12 cellular contexts compared by ENCODE assay signal in genomic region chr5:58545912-58546311, GRCh38. TPM values are rescaled to one million over a fixed set of nuclear protein-coding genes. Genes with fewer than 3 reads are reported as not detected.
DNase-seq lines count a peak whose midpoint lies in the region; ATAC-seq, FAIRE-seq and TF ChIP-seq lines count a peak whose summit lies in the region.
"Had no signal": no experiment of that assay in that cellular context is flagged by ENCODE, and none has a peak within 500 bp of the region (broad histone marks: within the 10 kb centered on the region; RNA-seq: fewer than 3 reads in every experiment).

No MANE protein-coding gene starts in this region.

- POLR2A ChIA-PET in A549 (lab: Yijun Ruan, JAX) = no interaction called here

- no peak for TF ChIP-seq CTCF in A549 (IDR thresholded peaks at IDR 0.05)
- TF ChIP-seq CTCF in foreskin fibroblast (IDR thresholded peaks at IDR 0.05; ENCODE audit: low read depth, low read length) = no peak
- TF ChIP-seq CTCF in right atrium auricular region (IDR thresholded peaks at IDR 0.05) = no peak

- TF ChIP-seq EP300 in A549 (IDR thresholded peaks at IDR 0.05) = no peak

- TF ChIP-seq RAD21 in A549 (conservative IDR thresholded peaks at IDR 0.05 in 1 of 2, IDR thresholded peaks at IDR 0.05 in 1 of 2) = no peak

- H3K4me1 ChIP-seq in A549 = peaks cover 12% of the 10 kb centered on the region; the same call in 1 of the 3 replicates
- H3K4me1 ChIP-seq in right atrium auricular region = no peaks in the 10 kb centered on the region

- peak; percentile 28 for FAIRE-seq in A549 (lab: Jason Lieb, UNC)

- H3K27me3 ChIP-seq in right atrium auricular region = no peaks in the 10 kb centered on the region
- H3K27me3 ChIP-seq: upper lobe of left lung had no signal

- ATAC-seq in A549 (no peak), GM19328 (IDR thresholded peaks at IDR 0.05; ENCODE audit: unreplicated experiment) (peak; percentile 76), HG03064 (IDR thresholded peaks at IDR 0.05; ENCODE audit: low read depth, unreplicated experiment) (peak; percentile 71), left ventricle myocardium superior (no peak), GM19023 (IDR thresholded peaks at IDR 0.05; ENCODE audit: unreplicated experiment) (no peak)

- H3K27ac ChIP-seq in A549 (no peak overlapping the region), right atrium auricular region (no peak overlapping the region)
- H3K27ac ChIP-seq: epithelial cell of prostate had no signal

- intact Hi-C loops in left ventricle myocardium superior (cut with micrococcal nuclease) = no loop called here

- H3K36me3 ChIP-seq in right atrium auricular region = no peaks in the 10 kb centered on the region
- H3K36me3 ChIP-seq: MG63, upper lobe of left lung had no signal

- no peak overlapping the region for H3K4me3 ChIP-seq in A549
- H3K4me3 ChIP-seq in foreskin fibroblast (ENCODE audit: low read depth in 1 of 2, low read length in 2 of 2) = no peak overlapping the region
- no peak overlapping the region for H3K4me3 ChIP-seq in right atrium auricular region
- H3K4me3 ChIP-seq: MG63, upper lobe of left lung had no signal

- CTCF ChIA-PET in A549 (lab: Yijun Ruan, JAX) = interaction anchor here (1.2 kb wide), 1 partner anchor 298 kb away, joined by 3 read pairs; no protein-coding TSS in a partner anchor

- peak; percentile 10 for DNase-seq in A549 (ENCODE audit: low read depth in 1 of 2, low spot score in 1 of 2)
- peak; percentile 65 for DNase-seq in OCI-M1 (lab: John Stamatoyannopoulos, UW)
- DNase-seq in foreskin fibroblast = no peak
- no peak for DNase-seq in left ventricle myocardium superior
- no peak for DNase-seq in right atrium auricular region (ENCODE audit: low spot score)
- DNase-seq: MG63 had no signal

- H3K4me2 ChIP-seq in A549 = no peak overlapping the region

- H3K9me3 ChIP-seq in A549 = no peaks in the 10 kb centered on the region
- H3K9me3 ChIP-seq in right atrium auricular region = no peaks in the 10 kb centered on the region
- H3K9me3 ChIP-seq: MG63 had no signal

- TF ChIP-seq POLR2A in A549 (IDR thresholded peaks at IDR 0.05; ENCODE audit: low read length) = no peak

TF ChIP-seq in A549, 52 proteins besides CTCF, POLR2A, EP300 and RAD21:
- TF ChIP-seq TFCP2L1 (CRISPR knock-in tag; IDR thresholded peaks at IDR 0.05) = no peak
- no peak for TF ChIP-seq JUN (IDR thresholded peaks at IDR 0.05)
- TF ChIP-seq PBX3 (IDR thresholded peaks at IDR 0.05) = no peak
- TF ChIP-seq FOSL2 (IDR thresholded peaks at IDR 0.05) = no peak
- no peak for TF ChIP-seq FOSL2 (CRISPR knock-in tag; IDR thresholded peaks at IDR 0.05)
- no peak for TF ChIP-seq ZSCAN20 (CRISPR knock-in tag; IDR thresholded peaks at IDR 0.05)
- no peak for TF ChIP-seq RNF2 (IDR thresholded peaks at IDR 0.05; ENCODE audit: borderline replicate concordance, low read depth)
- no peak for TF ChIP-seq HOXA7 (CRISPR knock-in tag; IDR thresholded peaks at IDR 0.05)
- TF ChIP-seq TP53 (CRISPR knock-in tag; IDR thresholded peaks at IDR 0.05) = no peak
- TF ChIP-seq EHF (CRISPR knock-in tag; IDR thresholded peaks at IDR 0.05) = no peak
- no peak for TF ChIP-seq SREBF2 (IDR thresholded peaks at IDR 0.05)

RNA-seq across cellular contexts. Expression of gene RAB3C, which starts 37.0 kb away (rescaled TPM):
- polyA plus RNA-seq in A549 (2011; rRNA removed) (not detected in 2 replicates), A549 (2017; fragmentation: RNase III; extraction: RNeasy Plus Mini Kit Qiagen cat#74134 plus additional on column Dnase treatment) (not detected in 3 replicates)
- not detected in 2 replicates for polyA plus RNA-seq in A549 (2012; cell fraction: cytosol; rRNA removed)
- polyA plus RNA-seq in A549 (2012; cell fraction: nucleus; rRNA removed) = not detected in 2 replicates
- polyA minus RNA-seq in A549 (2011; rRNA and poly(A)+ RNA removed) = not detected in 2 replicates
- total RNA-seq in left ventricle myocardium superior (0.84 TPM), right atrium auricular region (under 1 TPM; 0.07 to 0.16 TPM)
- polyA plus RNA-seq: AG04450 had no signal

RNA-seq across cellular contexts. Expression of gene GAPT, which starts 54.7 kb away (rescaled TPM):
- not detected in 2 replicates for polyA plus RNA-seq in A549 (2011; rRNA removed)
- polyA plus RNA-seq in A549 (2012; cell fraction: cytosol; rRNA removed) = not detected in 2 replicates
- polyA plus RNA-seq in A549 (2012; cell fraction: nucleus; rRNA removed) = not detected in 2 replicates
- polyA plus RNA-seq in A549 (2017; fragmentation: RNase III; extraction: RNeasy Plus Mini Kit Qiagen cat#74134 plus additional on column Dnase treatment) = not detected in 3 replicates
- polyA minus RNA-seq in A549 (2011; rRNA and poly(A)+ RNA removed) = not detected in 2 replicates
- total RNA-seq in left ventricle myocardium superior = 1.4 TPM
- under 1 TPM in 1 of 2 donors, not detected in 1; 0.20 TPM for total RNA-seq in right atrium auricular region
- polyA plus RNA-seq: AG04450 had no signal

Comparison
In these comparisons a context has a peak if more than half of its experiments do, and no peak if none do; other contexts are left out.
1. ATAC-seq: peak in GM19328 (single experiment) and HG03064 (single experiment); none in A549 (0 of 2), left ventricle myocardium superior (single experiment) and GM19023 (single experiment).
2. DNase-seq: peak in A549 (2 of 2) and OCI-M1 (single experiment); none in foreskin fibroblast (0 of 2), left ventricle myocardium superior (single experiment) and right atrium auricular region (single experiment).